In genomic region chr7:158244873-158245723, GRCh38 we compare ENCODE assay signal across 22 cellular contexts.
DNase-seq lines count a peak whose midpoint lies in the region; ATAC-seq, FAIRE-seq and TF ChIP-seq lines count a peak whose summit lies in the region.
"Had no signal": no experiment of that assay in that cellular context is flagged by ENCODE, and none has a peak within 500 bp of the region (broad histone marks: within the 10 kb centered on the region; RNA-seq: fewer than 3 reads in every experiment).

No MANE protein-coding gene starts in this region.

- H3K27me3 ChIP-seq in right atrium auricular region, result no peaks in the 10 kb centered on the region
- H3K27me3 ChIP-seq in bronchial epithelial cell (ENCODE audit: control insufficient read depth, insufficient read depth, low read length), result no peaks in the 10 kb centered on the region
- peaks cover 50% of the 10 kb centered on the region for H3K27me3 ChIP-seq in MM.1S (replicated peaks; ENCODE audit: insufficient read depth, low read length)
- H3K27me3 ChIP-seq in gastrocnemius medialis, result no peaks in the 10 kb centered on the region
- H3K27me3 ChIP-seq: BLaER1 treated with 17β-estradiol and CSF1 and Interleukin-3, amounts not matched to agents 10 nM and 100 nM had no signal

- TF ChIP-seq POLR2A in gastrocnemius medialis (IDR thresholded peaks at IDR 0.05), result no peak

- in situ Hi-C loops in gastrocnemius medialis (cut with MboI; ENCODE audit: low sequenced_read_pairs in 4 of 4), result no loop called here

- ATAC-seq in left cardiac atrium (no peak), HG03571 (IDR thresholded peaks at IDR 0.05; ENCODE audit: unreplicated experiment) (no peak), gastrocnemius medialis (no peak)
- ATAC-seq: CD8-positive, alpha-beta T cell; PC-3 had no signal

- H4K20me1 ChIP-seq in MM.1S (ENCODE audit: insufficient read depth, low read length), result no peaks in the 10 kb centered on the region
- H4K20me1 ChIP-seq: BLaER1 treated with 17β-estradiol and CSF1 and Interleukin-3, amounts not matched to agents 10 nM and 100 nM had no signal

- H3K4me3 Mint-ChIP-seq in osteocyte (ENCODE audit: unreplicated experiment), result no peak overlapping the region
- H3K4me3 Mint-ChIP-seq: CD8-positive, alpha-beta T cell had no signal

- H3K9me3 ChIP-seq in right atrium auricular region (no peaks in the 10 kb centered on the region), MM.1S (replicated peaks; ENCODE audit: insufficient read depth, low read length) (no peaks in the 10 kb centered on the region), gastrocnemius medialis (no peaks in the 10 kb centered on the region)

- no peak overlapping the region for H3K4me2 ChIP-seq in MM.1S (ENCODE audit: low read depth, low read length)
- H3K4me2 ChIP-seq: BLaER1 treated with 17β-estradiol and CSF1 and Interleukin-3, amounts not matched to agents 10 nM and 100 nM had no signal

- H3F3A ChIP-seq in MM.1S (ENCODE audit: insufficient read depth, low read length), result no peaks in the 10 kb centered on the region

- peak; percentile 96 for FAIRE-seq in bronchial epithelial cell (lab: Jason Lieb, UNC)
- FAIRE-seq: HTR-8/SVneo had no signal

- H3K79me2 ChIP-seq in MM.1S (ENCODE audit: low read length), result no peaks in the 10 kb centered on the region

- no peaks in the 10 kb centered on the region for H3K27me3 Mint-ChIP-seq in osteocyte (ENCODE audit: unreplicated experiment)
- H3K27me3 Mint-ChIP-seq: IgD-negative memory B cell had no signal

- H3K4me3 ChIP-seq in right atrium auricular region, result no peak overlapping the region
- no peak overlapping the region for H3K4me3 ChIP-seq in bronchial epithelial cell (ENCODE audit: low read depth, low read length)
- H3K4me3 ChIP-seq in MM.1S (ENCODE audit: low read length), result no peak overlapping the region
- H3K4me3 ChIP-seq in gastrocnemius medialis, result no peak overlapping the region
- H3K4me3 ChIP-seq: BLaER1 treated with 17β-estradiol and CSF1 and Interleukin-3, amounts not matched to agents 10 nM and 100 nM had no signal

- TF ChIP-seq CTCF in right atrium auricular region (IDR thresholded peaks at IDR 0.05) (no peak), bronchial epithelial cell (IDR thresholded peaks at IDR 0.05; ENCODE audit: insufficient read depth, low read length, severe bottlenecking) (no peak), osteocyte (IDR thresholded peaks at IDR 0.05) (no peak), MM.1S (IDR thresholded peaks at IDR 0.05; ENCODE audit: low read length) (no peak), gastrocnemius medialis (IDR thresholded peaks at IDR 0.05 in 4 of 5, conservative IDR thresholded peaks at IDR 0.05 in 1 of 5) (no peak)

- no peaks in the 10 kb centered on the region for H3K36me3 ChIP-seq in right atrium auricular region
- H3K36me3 ChIP-seq in bronchial epithelial cell (ENCODE audit: control insufficient read depth, insufficient read depth, low read length), result no peaks in the 10 kb centered on the region
- no peaks in the 10 kb centered on the region for H3K36me3 ChIP-seq in MM.1S (replicated peaks; ENCODE audit: insufficient read depth, low read length)
- no peaks in the 10 kb centered on the region for H3K36me3 ChIP-seq in gastrocnemius medialis
- H3K36me3 ChIP-seq: BLaER1 treated with 17β-estradiol and CSF1 and Interleukin-3, amounts not matched to agents 10 nM and 100 nM had no signal

- H3K36me3 Mint-ChIP-seq in osteocyte (ENCODE audit: unreplicated experiment), result no peaks in the 10 kb centered on the region
- H3K36me3 Mint-ChIP-seq: CD8-positive, alpha-beta T cell; IgD-negative memory B cell had no signal

- H3K27ac Mint-ChIP-seq in osteocyte (ENCODE audit: unreplicated experiment), result no peak overlapping the region
- H3K27ac Mint-ChIP-seq: CD8-positive, alpha-beta T cell; IgD-negative memory B cell had no signal

- no peaks in the 10 kb centered on the region for H3K4me1 ChIP-seq in right atrium auricular region
- no peaks in the 10 kb centered on the region for H3K4me1 ChIP-seq in MM.1S (ENCODE audit: low read length)
- H3K4me1 ChIP-seq in gastrocnemius medialis, result no peaks in the 10 kb centered on the region

- no peak overlapping the region for H2AFZ ChIP-seq in MM.1S (ENCODE audit: low read length)

- H3K27ac ChIP-seq in right atrium auricular region (no peak overlapping the region), MM.1S (ENCODE audit: low read length) (no peak overlapping the region), gastrocnemius medialis (no peak overlapping the region)
- H3K27ac ChIP-seq: BLaER1 treated with 17β-estradiol and CSF1 and Interleukin-3, amounts not matched to agents 10 nM and 100 nM had no signal

- intact Hi-C loops in left cardiac atrium (cut with DNase I), result no loop called here
- intact Hi-C loops in gastrocnemius medialis (cut with DNase I; ENCODE audit: low total_unique reads), result no loop called here

- no peaks in the 10 kb centered on the region for H3K4me1 Mint-ChIP-seq in osteocyte (ENCODE audit: unreplicated experiment)

- H3K9me3 Mint-ChIP-seq in osteocyte (ENCODE audit: unreplicated experiment), result peaks cover 27% of the 10 kb centered on the region
- H3K9me3 Mint-ChIP-seq: CD8-positive, alpha-beta T cell had no signal

- DNase-seq in right atrium auricular region (ENCODE audit: low spot score) (peak; percentile 32), left cardiac atrium (no peak), bronchial epithelial cell (ENCODE audit: low read depth) (no peak), osteocyte (ENCODE audit: extremely low spot score, unreplicated experiment) (peak; percentile 84), MM.1S (no peak), gastrocnemius medialis (no peak)
- DNase-seq: DMS53, EL, H7, Karpas-422, NCI-H1048, NCI-H1436, NCI-H1930, NCI-H345, NCI-H524 treated with DMSO at 0.1 percent for 48 hours, PC-3, RPMI8226 had no signal

- no peaks in the 10 kb centered on the region for H3K9me2 ChIP-seq in MM.1S (replicated peaks; ENCODE audit: insufficient read depth, low read length)

- no peak overlapping the region for H3K9ac ChIP-seq in MM.1S (ENCODE audit: low read length)
- H3K9ac ChIP-seq: BLaER1 treated with 17β-estradiol and CSF1 and Interleukin-3, amounts not matched to agents 10 nM and 100 nM had no signal

Comparison
In these comparisons a context has a peak if more than half of its experiments do, and no peak if none do; other contexts are left out.
1. DNase-seq: peak in right atrium auricular region (single experiment) and osteocyte (single experiment); none in left cardiac atrium (single experiment), bronchial epithelial cell (single experiment), MM.1S (single experiment) and gastrocnemius medialis (0 of 2).